Comparison of ENCODE assay signal across 1 cellular context in the genomic region with DNA sequence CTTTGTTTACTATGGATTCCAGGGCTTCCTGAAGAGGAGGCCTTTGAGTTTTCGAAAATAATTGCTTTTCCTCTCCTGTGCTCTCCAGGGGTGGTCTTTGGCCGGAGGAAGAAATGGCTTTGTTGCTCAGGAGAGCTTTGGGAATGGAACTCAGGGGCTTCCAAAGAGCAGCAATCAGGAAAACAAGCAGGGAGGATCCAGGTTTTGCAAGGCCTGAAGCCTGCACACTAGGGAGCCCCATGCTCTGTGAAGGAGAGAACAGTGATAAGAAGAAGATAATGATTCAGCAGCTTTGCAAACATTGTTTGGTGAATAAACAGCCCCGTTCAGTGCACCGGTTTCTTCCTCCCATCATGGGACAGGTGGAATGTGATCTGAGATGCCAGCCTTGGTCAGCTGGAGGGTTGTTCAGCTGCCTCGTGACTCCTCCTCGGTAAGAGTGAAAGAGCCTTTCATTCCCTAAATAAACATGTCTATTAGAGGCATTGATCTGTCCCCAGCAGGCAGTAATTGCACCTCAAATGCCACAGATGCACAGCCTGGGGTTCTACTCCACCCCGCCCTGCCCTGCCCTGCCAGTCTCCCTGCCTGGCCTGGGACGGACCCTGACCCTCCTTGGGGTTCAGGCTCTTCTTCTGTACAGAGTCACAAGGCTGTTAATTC.
TF ChIP-seq lines count a peak whose summit lies in the region.

No MANE protein-coding gene starts in this region.

TF ChIP-seq in HepG2, 621 proteins besides CTCF, POLR2A, EP300 and RAD21 (continued from another document and continues in another):
- TF ChIP-seq HNF4G (IDR thresholded peaks at IDR 0.05; ENCODE audit: borderline replicate concordance, low read depth, low read length): peak; percentile 63; the same call in 1 of the 2 replicates
- peak; percentile 82; the same call in 1 of the 2 replicates for TF ChIP-seq HNF4G (CRISPR knock-in tag; IDR thresholded peaks at IDR 0.05; ENCODE audit: borderline replicate concordance, low read depth)
- TF ChIP-seq, protein P1, sequence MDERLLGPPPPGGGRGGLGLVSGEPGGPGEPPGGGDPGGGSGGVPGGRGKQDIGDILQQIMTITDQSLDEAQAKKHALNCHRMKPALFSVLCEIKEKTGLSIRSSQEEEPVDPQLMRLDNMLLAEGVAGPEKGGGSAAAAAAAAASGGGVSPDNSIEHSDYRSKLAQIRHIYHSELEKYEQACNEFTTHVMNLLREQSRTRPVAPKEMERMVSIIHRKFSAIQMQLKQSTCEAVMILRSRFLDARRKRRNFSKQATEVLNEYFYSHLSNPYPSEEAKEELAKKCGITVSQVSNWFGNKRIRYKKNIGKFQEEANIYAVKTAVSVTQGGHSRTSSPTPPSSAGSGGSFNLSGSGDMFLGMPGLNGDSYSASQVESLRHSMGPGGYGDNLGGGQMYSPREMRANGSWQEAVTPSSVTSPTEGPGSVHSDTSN (CRISPR knock-in tag; IDR thresholded peaks at IDR 0.05): peak; percentile 64; the same call in 1 of the 2 replicates
- TF ChIP-seq KDM3A (CRISPR knock-in tag; IDR thresholded peaks at IDR 0.05; ENCODE audit: low read depth): peak; percentile 74; the same call in 1 of the 2 replicates
- TF ChIP-seq STAG1 (CRISPR knock-in tag; IDR thresholded peaks at IDR 0.05): no peak
- no peak for TF ChIP-seq CHD2 (IDR thresholded peaks at IDR 0.05; ENCODE audit: low read depth, low read length)
- TF ChIP-seq RELA (CRISPR knock-in tag; IDR thresholded peaks at IDR 0.05): 0 out of 2 replicates have a peak, but pooled peaks have one; percentile 84
- TF ChIP-seq ZNF430 (CRISPR knock-in tag; IDR thresholded peaks at IDR 0.05): peak; percentile 69; the same call in 1 of the 2 replicates
- TF ChIP-seq, protein P2, sequence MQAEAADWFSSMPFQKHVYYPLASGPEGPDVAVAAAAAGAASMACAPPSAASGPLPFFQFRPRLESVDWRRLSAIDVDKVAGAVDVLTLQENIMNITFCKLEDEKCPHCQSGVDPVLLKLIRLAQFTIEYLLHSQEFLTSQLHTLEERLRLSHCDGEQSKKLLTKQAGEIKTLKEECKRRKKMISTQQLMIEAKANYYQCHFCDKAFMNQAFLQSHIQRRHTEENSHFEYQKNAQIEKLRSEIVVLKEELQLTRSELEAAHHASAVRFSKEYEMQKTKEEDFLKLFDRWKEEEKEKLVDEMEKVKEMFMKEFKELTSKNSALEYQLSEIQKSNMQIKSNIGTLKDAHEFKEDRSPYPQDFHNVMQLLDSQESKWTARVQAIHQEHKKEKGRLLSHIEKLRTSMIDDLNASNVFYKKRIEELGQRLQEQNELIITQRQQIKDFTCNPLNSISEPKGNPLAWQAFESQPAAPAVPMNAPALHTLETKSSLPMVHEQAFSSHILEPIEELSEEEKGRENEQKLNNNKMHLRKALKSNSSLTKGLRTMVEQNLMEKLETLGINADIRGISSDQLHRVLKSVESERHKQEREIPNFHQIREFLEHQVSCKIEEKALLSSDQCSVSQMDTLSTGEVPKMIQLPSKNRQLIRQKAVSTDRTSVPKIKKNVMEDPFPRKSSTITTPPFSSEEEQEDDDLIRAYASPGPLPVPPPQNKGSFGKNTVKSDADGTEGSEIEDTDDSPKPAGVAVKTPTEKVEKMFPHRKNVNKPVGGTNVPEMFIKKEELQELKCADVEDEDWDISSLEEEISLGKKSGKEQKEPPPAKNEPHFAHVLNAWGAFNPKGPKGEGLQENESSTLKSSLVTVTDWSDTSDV (CRISPR knock-in tag; IDR thresholded peaks at IDR 0.05): no peak
- peak; percentile 92 for TF ChIP-seq RXRB (CRISPR knock-in tag; IDR thresholded peaks at IDR 0.05; ENCODE audit: borderline replicate concordance)
- TF ChIP-seq, protein P3, sequence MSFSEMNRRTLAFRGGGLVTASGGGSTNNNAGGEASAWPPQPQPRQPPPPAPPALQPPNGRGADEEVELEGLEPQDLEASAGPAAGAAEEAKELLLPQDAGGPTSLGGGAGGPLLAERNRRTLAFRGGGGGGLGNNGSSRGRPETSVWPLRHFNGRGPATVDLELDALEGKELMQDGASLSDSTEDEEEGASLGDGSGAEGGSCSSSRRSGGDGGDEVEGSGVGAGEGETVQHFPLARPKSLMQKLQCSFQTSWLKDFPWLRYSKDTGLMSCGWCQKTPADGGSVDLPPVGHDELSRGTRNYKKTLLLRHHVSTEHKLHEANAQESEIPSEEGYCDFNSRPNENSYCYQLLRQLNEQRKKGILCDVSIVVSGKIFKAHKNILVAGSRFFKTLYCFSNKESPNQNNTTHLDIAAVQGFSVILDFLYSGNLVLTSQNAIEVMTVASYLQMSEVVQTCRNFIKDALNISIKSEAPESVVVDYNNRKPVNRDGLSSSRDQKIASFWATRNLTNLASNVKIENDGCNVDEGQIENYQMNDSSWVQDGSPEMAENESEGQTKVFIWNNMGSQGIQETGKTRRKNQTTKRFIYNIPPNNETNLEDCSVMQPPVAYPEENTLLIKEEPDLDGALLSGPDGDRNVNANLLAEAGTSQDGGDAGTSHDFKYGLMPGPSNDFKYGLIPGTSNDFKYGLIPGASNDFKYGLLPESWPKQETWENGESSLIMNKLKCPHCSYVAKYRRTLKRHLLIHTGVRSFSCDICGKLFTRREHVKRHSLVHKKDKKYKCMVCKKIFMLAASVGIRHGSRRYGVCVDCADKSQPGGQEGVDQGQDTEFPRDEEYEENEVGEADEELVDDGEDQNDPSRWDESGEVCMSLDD (CRISPR knock-in tag; IDR thresholded peaks at IDR 0.05; ENCODE audit: borderline replicate concordance): peak; percentile 97
- peak; percentile 89 for TF ChIP-seq ZFP1 (CRISPR knock-in tag; IDR thresholded peaks at IDR 0.05)
- TF ChIP-seq, protein P4, sequence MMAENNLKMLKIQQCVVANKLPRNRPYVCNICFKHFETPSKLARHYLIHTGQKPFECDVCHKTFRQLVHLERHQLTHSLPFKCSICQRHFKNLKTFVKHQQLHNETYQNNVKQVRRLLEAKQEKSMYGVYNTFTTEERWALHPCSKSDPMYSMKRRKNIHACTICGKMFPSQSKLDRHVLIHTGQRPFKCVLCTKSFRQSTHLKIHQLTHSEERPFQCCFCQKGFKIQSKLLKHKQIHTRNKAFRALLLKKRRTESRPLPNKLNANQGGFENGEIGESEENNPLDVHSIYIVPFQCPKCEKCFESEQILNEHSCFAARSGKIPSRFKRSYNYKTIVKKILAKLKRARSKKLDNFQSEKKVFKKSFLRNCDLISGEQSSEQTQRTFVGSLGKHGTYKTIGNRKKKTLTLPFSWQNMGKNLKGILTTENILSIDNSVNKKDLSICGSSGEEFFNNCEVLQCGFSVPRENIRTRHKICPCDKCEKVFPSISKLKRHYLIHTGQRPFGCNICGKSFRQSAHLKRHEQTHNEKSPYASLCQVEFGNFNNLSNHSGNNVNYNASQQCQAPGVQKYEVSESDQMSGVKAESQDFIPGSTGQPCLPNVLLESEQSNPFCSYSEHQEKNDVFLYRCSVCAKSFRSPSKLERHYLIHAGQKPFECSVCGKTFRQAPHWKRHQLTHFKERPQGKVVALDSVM (CRISPR knock-in tag; IDR thresholded peaks at IDR 0.05): peak; percentile 55
- 0 out of 2 replicates have a peak, but pooled peaks have one; percentile 31 for TF ChIP-seq ZNF777 (CRISPR knock-in tag; IDR thresholded peaks at IDR 0.05)
- TF ChIP-seq SSRP1 (CRISPR knock-in tag; IDR thresholded peaks at IDR 0.05): peak; percentile 30; the same call in 1 of the 2 replicates
- TF ChIP-seq, protein P5, sequence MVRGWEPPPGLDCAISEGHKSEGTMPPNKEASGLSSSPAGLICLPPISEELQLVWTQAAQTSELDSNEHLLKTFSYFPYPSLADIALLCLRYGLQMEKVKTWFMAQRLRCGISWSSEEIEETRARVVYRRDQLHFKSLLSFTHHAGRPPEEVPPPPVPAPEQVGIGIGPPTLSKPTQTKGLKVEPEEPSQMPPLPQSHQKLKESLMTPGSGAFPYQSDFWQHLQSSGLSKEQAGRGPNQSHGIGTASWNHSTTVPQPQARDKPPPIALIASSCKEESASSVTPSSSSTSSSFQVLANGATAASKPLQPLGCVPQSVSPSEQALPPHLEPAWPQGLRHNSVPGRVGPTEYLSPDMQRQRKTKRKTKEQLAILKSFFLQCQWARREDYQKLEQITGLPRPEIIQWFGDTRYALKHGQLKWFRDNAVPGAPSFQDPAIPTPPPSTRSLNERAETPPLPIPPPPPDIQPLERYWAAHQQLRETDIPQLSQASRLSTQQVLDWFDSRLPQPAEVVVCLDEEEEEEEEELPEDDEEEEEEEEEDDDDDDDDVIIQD (CRISPR knock-in tag; IDR thresholded peaks at IDR 0.05; ENCODE audit: low read depth): peak; percentile 79
- 0 out of 2 replicates have a peak, but pooled peaks have one; percentile 61 for TF ChIP-seq ZNF557 (CRISPR knock-in tag; IDR thresholded peaks at IDR 0.05)
- peak; percentile 90 for TF ChIP-seq HNF4A (CRISPR knock-in tag; IDR thresholded peaks at IDR 0.05)
- TF ChIP-seq, protein P6, sequence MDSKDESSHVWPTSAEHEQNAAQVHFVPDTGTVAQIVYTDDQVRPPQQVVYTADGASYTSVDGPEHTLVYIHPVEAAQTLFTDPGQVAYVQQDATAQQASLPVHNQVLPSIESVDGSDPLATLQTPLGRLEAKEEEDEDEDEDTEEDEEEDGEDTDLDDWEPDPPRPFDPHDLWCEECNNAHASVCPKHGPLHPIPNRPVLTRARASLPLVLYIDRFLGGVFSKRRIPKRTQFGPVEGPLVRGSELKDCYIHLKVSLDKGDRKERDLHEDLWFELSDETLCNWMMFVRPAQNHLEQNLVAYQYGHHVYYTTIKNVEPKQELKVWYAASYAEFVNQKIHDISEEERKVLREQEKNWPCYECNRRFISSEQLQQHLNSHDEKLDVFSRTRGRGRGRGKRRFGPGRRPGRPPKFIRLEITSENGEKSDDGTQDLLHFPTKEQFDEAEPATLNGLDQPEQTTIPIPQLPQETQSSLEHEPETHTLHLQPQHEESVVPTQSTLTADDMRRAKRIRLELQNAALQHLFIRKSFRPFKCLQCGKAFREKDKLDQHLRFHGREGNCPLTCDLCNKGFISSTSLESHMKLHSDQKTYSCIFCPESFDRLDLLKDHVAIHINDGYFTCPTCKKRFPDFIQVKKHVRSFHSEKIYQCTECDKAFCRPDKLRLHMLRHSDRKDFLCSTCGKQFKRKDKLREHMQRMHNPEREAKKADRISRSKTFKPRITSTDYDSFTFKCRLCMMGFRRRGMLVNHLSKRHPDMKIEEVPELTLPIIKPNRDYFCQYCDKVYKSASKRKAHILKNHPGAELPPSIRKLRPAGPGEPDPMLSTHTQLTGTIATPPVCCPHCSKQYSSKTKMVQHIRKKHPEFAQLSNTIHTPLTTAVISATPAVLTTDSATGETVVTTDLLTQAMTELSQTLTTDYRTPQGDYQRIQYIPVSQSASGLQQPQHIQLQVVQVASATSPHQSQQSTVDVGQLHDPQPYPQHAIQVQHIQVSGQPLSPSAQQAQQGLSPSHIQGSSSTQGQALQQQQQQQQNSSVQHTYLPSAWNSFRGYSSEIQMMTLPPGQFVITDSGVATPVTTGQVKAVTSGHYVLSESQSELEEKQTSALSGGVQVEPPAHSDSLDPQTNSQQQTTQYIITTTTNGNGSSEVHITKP (CRISPR knock-in tag; IDR thresholded peaks at IDR 0.05; ENCODE audit: low read depth): peak; percentile 67; the same call in 1 of the 2 replicates
- peak; percentile 64 for TF ChIP-seq ZNF746 (CRISPR knock-in tag; IDR thresholded peaks at IDR 0.05)
- TF ChIP-seq ZFYVE20 (CRISPR knock-in tag; IDR thresholded peaks at IDR 0.05; ENCODE audit: borderline replicate concordance, low read depth): no peak
- peak; percentile 90 for TF ChIP-seq NFE2 (CRISPR knock-in tag; IDR thresholded peaks at IDR 0.05)
- TF ChIP-seq, protein P7, sequence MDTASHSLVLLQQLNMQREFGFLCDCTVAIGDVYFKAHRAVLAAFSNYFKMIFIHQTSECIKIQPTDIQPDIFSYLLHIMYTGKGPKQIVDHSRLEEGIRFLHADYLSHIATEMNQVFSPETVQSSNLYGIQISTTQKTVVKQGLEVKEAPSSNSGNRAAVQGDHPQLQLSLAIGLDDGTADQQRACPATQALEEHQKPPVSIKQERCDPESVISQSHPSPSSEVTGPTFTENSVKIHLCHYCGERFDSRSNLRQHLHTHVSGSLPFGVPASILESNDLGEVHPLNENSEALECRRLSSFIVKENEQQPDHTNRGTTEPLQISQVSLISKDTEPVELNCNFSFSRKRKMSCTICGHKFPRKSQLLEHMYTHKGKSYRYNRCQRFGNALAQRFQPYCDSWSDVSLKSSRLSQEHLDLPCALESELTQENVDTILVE (CRISPR knock-in tag; IDR thresholded peaks at IDR 0.05): peak; percentile 80
- peak; percentile 91 for TF ChIP-seq RXRA (CRISPR knock-in tag; IDR thresholded peaks at IDR 0.05)
- peak; percentile 59; the same call in 1 of the 2 replicates for TF ChIP-seq MIER2 (CRISPR knock-in tag; IDR thresholded peaks at IDR 0.05)
- TF ChIP-seq ZNF775 (CRISPR knock-in tag; IDR thresholded peaks at IDR 0.05; ENCODE audit: borderline replicate concordance): no peak
- TF ChIP-seq, protein P8, sequence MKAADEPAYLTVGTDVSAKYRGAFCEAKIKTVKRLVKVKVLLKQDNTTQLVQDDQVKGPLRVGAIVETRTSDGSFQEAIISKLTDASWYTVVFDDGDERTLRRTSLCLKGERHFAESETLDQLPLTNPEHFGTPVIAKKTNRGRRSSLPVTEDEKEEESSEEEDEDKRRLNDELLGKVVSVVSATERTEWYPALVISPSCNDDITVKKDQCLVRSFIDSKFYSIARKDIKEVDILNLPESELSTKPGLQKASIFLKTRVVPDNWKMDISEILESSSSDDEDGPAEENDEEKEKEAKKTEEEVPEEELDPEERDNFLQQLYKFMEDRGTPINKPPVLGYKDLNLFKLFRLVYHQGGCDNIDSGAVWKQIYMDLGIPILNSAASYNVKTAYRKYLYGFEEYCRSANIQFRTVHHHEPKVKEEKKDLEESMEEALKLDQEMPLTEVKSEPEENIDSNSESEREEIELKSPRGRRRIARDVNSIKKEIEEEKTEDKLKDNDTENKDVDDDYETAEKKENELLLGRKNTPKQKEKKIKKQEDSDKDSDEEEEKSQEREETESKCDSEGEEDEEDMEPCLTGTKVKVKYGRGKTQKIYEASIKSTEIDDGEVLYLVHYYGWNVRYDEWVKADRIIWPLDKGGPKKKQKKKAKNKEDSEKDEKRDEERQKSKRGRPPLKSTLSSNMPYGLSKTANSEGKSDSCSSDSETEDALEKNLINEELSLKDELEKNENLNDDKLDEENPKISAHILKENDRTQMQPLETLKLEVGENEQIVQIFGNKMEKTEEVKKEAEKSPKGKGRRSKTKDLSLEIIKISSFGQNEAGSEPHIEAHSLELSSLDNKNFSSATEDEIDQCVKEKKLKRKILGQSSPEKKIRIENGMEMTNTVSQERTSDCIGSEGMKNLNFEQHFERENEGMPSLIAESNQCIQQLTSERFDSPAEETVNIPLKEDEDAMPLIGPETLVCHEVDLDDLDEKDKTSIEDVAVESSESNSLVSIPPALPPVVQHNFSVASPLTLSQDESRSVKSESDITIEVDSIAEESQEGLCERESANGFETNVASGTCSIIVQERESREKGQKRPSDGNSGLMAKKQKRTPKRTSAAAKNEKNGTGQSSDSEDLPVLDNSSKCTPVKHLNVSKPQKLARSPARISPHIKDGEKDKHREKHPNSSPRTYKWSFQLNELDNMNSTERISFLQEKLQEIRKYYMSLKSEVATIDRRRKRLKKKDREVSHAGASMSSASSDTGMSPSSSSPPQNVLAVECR (CRISPR knock-in tag; IDR thresholded peaks at IDR 0.05; ENCODE audit: borderline replicate concordance): peak; percentile 73
- TF ChIP-seq XBP1 (CRISPR knock-in tag; IDR thresholded peaks at IDR 0.05): 0 out of 2 replicates have a peak, but pooled peaks have one; percentile 59
- TF ChIP-seq, protein P9, sequence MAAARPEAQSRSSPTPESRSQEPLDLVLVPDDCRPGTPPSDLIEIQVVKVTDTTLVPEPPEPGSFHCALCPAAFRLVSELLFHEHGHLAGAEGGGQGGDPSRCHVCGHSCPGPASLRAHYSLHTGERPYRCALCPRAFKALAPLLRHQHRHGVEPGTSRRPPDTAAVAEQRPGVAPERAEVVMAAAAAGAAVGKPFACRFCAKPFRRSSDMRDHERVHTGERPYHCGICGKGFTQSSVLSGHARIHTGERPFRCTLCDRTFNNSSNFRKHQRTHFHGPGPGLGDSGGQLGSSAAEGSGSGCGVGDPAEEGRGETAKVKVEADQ (CRISPR knock-in tag; IDR thresholded peaks at IDR 0.05; ENCODE audit: borderline replicate concordance): no peak
- TF ChIP-seq HNRNPL (IDR thresholded peaks at IDR 0.05; ENCODE audit: low read depth, low read length): peak; percentile 73; the same call in 1 of the 2 replicates
